10 cellular contexts compared by ENCODE assay signal in the genomic region with DNA sequence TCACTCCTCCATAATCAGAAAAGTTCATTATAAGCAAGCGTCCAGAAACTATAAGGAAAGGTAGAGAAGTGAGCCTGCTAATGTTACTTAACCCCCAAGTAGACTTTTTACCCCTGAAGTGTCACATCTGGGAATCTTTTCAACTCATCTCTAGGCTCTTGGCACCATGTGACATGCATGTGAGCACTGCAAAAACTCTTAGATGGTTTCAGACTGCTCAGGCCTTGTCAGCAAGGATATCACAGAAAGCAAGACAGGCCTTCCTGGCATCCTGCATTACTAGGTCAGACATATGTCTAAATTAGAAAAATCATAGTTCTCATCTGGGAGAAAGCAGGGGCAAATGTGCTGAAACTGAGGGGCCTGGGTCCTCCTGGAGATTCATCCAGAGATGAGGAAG. TPM values are rescaled to one million over a fixed set of nuclear protein-coding genes. Genes with fewer than 3 reads are reported as not detected.
A peak's percentile ranks its signal among the peaks of the same experiment; 100 is the strongest.
DNase-seq lines count a peak whose midpoint lies in the region; ATAC-seq and TF ChIP-seq lines count a peak whose summit lies in the region.
"Had no signal": no experiment of that assay in that cellular context is flagged by ENCODE, and none has a peak within 500 bp of the region (broad histone marks: within the 10 kb centered on the region; RNA-seq: fewer than 3 reads in every experiment).

No MANE protein-coding gene starts in this region.

- no peak overlapping the region for H3K4me3 Mint-ChIP-seq in nephron
- H3K4me3 Mint-ChIP-seq in natural killer cell, result no peak overlapping the region
- H3K4me3 Mint-ChIP-seq: neural crest cell had no signal

- ATAC-seq in GM18873 (IDR thresholded peaks at IDR 0.05; ENCODE audit: low FRiP score, unreplicated experiment), result peak; percentile 14
- peak; percentile 11 for ATAC-seq in GM21619 (IDR thresholded peaks at IDR 0.05; ENCODE audit: unreplicated experiment)
- ATAC-seq in HG03520 (IDR thresholded peaks at IDR 0.05; ENCODE audit: unreplicated experiment), result no peak
- no peak for ATAC-seq in natural killer cell

- intact Hi-C loops in natural killer cell (cut with micrococcal nuclease), result no loop called here

- H3K36me3 Mint-ChIP-seq in nephron (ENCODE audit: low read depth), result peaks cover 56% of the 10 kb centered on the region
- H3K36me3 Mint-ChIP-seq in natural killer cell, result no peaks in the 10 kb centered on the region

- no peak for DNase-seq in activated naive CD4-positive, alpha-beta T cell (lab: John Stamatoyannopoulos, UW)
- DNase-seq in activated gamma-delta T cell (lab: John Stamatoyannopoulos, UW) (no peak), natural killer cell (no peak)
- DNase-seq: activated naive CD4-positive, alpha-beta T cell treated with anti-CD3 and anti-CD28 coated beads, Interleukin-2, amount 50 U/mL, for 16 hours had no signal

- H3K9me3 ChIP-seq in KOPT-K1 (ENCODE audit: insufficient read depth, low read length, poor library complexity, severe bottlenecking), result no peaks in the 10 kb centered on the region

- H3K27ac Mint-ChIP-seq in nephron, result peak overlapping the region in 2 of 3 experiments; percentile 8 to 33
- peak overlapping the region in 1 of 2 donors; percentile 12 for H3K27ac Mint-ChIP-seq in natural killer cell

- peak overlapping the region; percentile 37 for H3K27ac ChIP-seq in KOPT-K1 (ENCODE audit: low read depth, low read length, poor library complexity, severe bottlenecking)

- H3K36me3 ChIP-seq in KOPT-K1 (ENCODE audit: insufficient read depth, low read length), result no peaks in the 10 kb centered on the region

- peaks cover 9% of the 10 kb centered on the region for H3K27me3 Mint-ChIP-seq in nephron (ENCODE audit: low read depth)
- H3K27me3 Mint-ChIP-seq in natural killer cell (ENCODE audit: low read depth in 2 of 2), result no peaks in the 10 kb centered on the region

- peaks cover 47% of the 10 kb centered on the region for H3K4me1 Mint-ChIP-seq in nephron
- H3K4me1 Mint-ChIP-seq in natural killer cell, result peaks cover 6 to 8% of the 10 kb centered on the region in 2 donors

- H3K9me3 Mint-ChIP-seq in nephron, result no peaks in the 10 kb centered on the region
- H3K9me3 Mint-ChIP-seq in natural killer cell, result no peaks in the 10 kb centered on the region
- H3K9me3 Mint-ChIP-seq: neural crest cell had no signal

- TF ChIP-seq CTCF in nephron (IDR thresholded peaks at IDR 0.05; ENCODE audit: unreplicated experiment in 3 of 3) (no peak), natural killer cell (IDR thresholded peaks at IDR 0.05) (no peak)

RNA-seq across cellular contexts. Expression of a gene that starts 18.8 kb away (rescaled TPM):
- total RNA-seq in natural killer cell, result 1 to 10 TPM; 5.2 to 7.8 (median 5.4) TPM

RNA-seq across cellular contexts. Expression of a gene that starts 19.3 kb away (rescaled TPM):
- not detected for total RNA-seq in natural killer cell

RNA-seq across cellular contexts. Expression of a gene that starts 22.4 kb away (rescaled TPM):
- total RNA-seq in natural killer cell, result not detected
- total RNA-seq: neural crest cell had no signal

RNA-seq across cellular contexts. Expression of a gene that starts 32.9 kb away (rescaled TPM):
- 10 to 100 TPM; 25.8 to 27.5 (median 25.9) TPM for total RNA-seq in natural killer cell

RNA-seq across cellular contexts. Expression of a gene that starts 35.7 kb away (rescaled TPM):
- total RNA-seq in natural killer cell, result 1 to 10 TPM; 2.0 to 2.4 (median 2.1) TPM

Comparison
In these comparisons a context has a peak if more than half of its experiments do, and no peak if none do; other contexts are left out.
1. ATAC-seq: peak in GM18873 (single experiment) and GM21619 (single experiment); none in HG03520 (single experiment) and natural killer cell (0 of 3).